Comparison of ENCODE assay signal across 18 cellular contexts in the genomic region with DNA sequence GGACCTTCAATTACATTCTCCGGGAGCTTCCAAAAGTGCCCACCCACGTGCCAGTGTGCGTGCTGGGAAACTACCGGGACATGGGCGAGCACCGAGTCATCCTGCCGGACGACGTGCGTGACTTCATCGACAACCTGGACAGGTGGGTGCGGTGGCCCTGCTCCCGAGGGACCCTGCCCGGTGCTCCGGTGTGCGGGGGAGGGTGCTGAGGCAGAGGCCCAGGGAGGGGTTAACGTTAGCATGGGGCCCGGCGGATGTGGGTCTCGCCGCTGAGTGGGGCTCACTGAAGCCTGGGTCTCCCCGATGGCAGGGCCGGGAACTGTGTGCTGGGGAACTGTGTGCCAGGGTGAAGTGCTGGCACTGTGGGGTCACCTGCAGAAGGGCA.
"Had no signal": no experiment of that assay in that cellular context is flagged by ENCODE, and none has a peak within 500 bp of the region (broad histone marks: within the 10 kb centered on the region; RNA-seq: fewer than 3 reads in every experiment).

No MANE protein-coding gene starts in this region.

- DNase-seq: activated CD8-positive, alpha-beta memory T cell treated with anti-CD3 and anti-CD28 coated beads for 24 hours; activated CD8-positive, alpha-beta memory T cell treated with anti-CD3 and anti-CD28 coated beads, Interleukin-2, amount 50 U/mL, for 48 hours; activated effector memory CD4-positive, alpha-beta T cell treated with Interleukin-2 at 50 U/mL for 16 hours; activated naive CD4-positive, alpha-beta T cell treated with anti-CD3 and anti-CD28 coated beads, Interleukin-2, amount 10 ng/mL, durations not matched to agents 7 days and 5 days; activated T-cell treated with anti-CD3 and anti-CD28 coated beads, Interleukin-2, amount 50 U/mL, for 48 hours; effector CD8-positive, alpha-beta T cell; left colon; nephron progenitor cell; occipital lobe; retina; stomach; trophoblast cell had no signal

- H3K4me3 ChIP-seq: esophagus muscularis mucosa, gastroesophageal sphincter, lung, stomach had no signal

- H3K27me3 ChIP-seq: esophagus muscularis mucosa, gastroesophageal sphincter, stomach had no signal

- H3K9me3 Mint-ChIP-seq: activated naive CD4-positive, alpha-beta T cell treated with anti-CD3 and anti-CD28 coated beads, Interleukin-2, amount 10 ng/mL, durations not matched to agents 7 days and 5 days; nephron progenitor cell had no signal

- H3K27ac ChIP-seq: esophagus muscularis mucosa, gastroesophageal sphincter, stomach had no signal

- H3K9me3 ChIP-seq: esophagus muscularis mucosa, gastroesophageal sphincter, stomach had no signal

- H3K4me1 ChIP-seq: esophagus muscularis mucosa, gastroesophageal sphincter, stomach had no signal

- H3K4me1 Mint-ChIP-seq: activated naive CD4-positive, alpha-beta T cell treated with anti-CD3 and anti-CD28 coated beads, Interleukin-2, amount 10 ng/mL, durations not matched to agents 7 days and 5 days had no signal

- H3K4me3 Mint-ChIP-seq: activated naive CD4-positive, alpha-beta T cell treated with anti-CD3 and anti-CD28 coated beads, Interleukin-2, amount 10 ng/mL, durations not matched to agents 7 days and 5 days; nephron progenitor cell had no signal

- H3K27me3 Mint-ChIP-seq: activated naive CD4-positive, alpha-beta T cell treated with anti-CD3 and anti-CD28 coated beads, Interleukin-2, amount 10 ng/mL, durations not matched to agents 7 days and 5 days had no signal

- FAIRE-seq: bronchial epithelial cell, endothelial cell of umbilical vein had no signal

- ATAC-seq: activated CD4-positive, CD25-positive, alpha-beta regulatory T cell treated with anti-CD3 and anti-CD28 coated beads, Interleukin-2, amount 50 U/mL, for 24 hours; gastroesophageal sphincter; left colon had no signal

- H3K27ac Mint-ChIP-seq: activated naive CD4-positive, alpha-beta T cell treated with anti-CD3 and anti-CD28 coated beads, Interleukin-2, amount 10 ng/mL, durations not matched to agents 7 days and 5 days; nephron progenitor cell had no signal
